In the genomic region with DNA sequence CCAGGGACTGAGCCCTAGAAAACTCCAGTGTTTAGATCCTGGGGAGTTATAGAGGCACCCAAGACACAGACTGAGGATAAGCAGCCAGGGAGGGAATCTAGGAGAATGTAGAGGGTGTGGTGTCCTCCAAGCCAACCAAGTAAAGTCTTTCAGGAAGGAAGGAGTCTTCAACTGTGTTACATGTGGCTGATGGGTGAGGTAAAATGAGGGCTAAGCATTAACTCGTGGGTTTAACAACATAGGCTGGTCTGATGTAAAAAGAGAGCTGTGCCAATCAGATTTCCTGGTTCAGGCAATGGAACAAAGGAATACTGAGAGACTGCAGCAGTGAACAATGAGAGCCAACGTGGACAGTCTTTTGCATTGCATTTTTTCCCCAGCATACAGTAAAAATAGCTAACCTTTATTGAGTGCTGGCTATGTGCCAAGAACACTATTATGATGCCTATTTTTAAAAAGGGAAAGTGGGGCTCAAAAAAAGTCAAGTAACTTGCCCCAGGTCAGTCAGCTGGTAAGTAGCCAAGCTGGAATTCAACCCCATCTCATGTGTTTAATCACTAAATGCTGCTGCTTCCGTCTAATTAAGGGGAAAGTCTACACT, we compare ENCODE assay signal across 27 cellular contexts. TPM values are rescaled to one million over a fixed set of nuclear protein-coding genes. Genes with fewer than 3 reads are reported as not detected.
DNase-seq lines count a peak whose midpoint lies in the region; ATAC-seq and TF ChIP-seq lines count a peak whose summit lies in the region.
"Had no signal": no experiment of that assay in that cellular context is flagged by ENCODE, and none has a peak within 500 bp of the region (broad histone marks: within the 10 kb centered on the region; RNA-seq: fewer than 3 reads in every experiment).

No MANE protein-coding gene starts in this region.

- POLR2A ChIA-PET in CD4-positive, alpha-beta T cell (lab: Charles Lee), result interaction anchor here (0.6 kb wide), 1 partner anchor 518 kb away, joined by 3 read pairs; no protein-coding TSS in a partner anchor

- intact Hi-C loops in CD4-positive, alpha-beta T cell (cut with DNase I, micrococcal nuclease), result no loop called here

- no peak overlapping the region for H3K27ac ChIP-seq in CD4-positive, alpha-beta T cell (ENCODE audit: low read depth, low read length)
- H3K27ac ChIP-seq: A549, breast epithelium, heart left ventricle, HL-60, left ventricle myocardium inferior, stomach, VCaP had no signal

- peaks cover 2% of the 10 kb centered on the region for H3K9me3 ChIP-seq in CD4-positive, alpha-beta T cell (ENCODE audit: control insufficient read depth, low read length)

- H3K4me3 Mint-ChIP-seq in CD4-positive, alpha-beta T cell, result no peak overlapping the region
- H3K4me3 Mint-ChIP-seq: activated CD4-positive, alpha-beta T cell treated with anti-CD3 and anti-CD28 coated beads, Interleukin-2, amount 10 ng/mL, durations not matched to agents 7 days and 5 days; natural killer cell; T-helper 1 cell treated with Interleukin-12 subunit alpha and Interleukin-12 subunit beta and Interleukin-4 antibody, amounts not matched to agents 30 μg/mL and 1 μg/mL, for 36 hours; type B pancreatic cell had no signal

- H3K9me3 Mint-ChIP-seq in CD4-positive, alpha-beta T cell, result no peaks in the 10 kb centered on the region
- H3K9me3 Mint-ChIP-seq: natural killer cell; T-helper 1 cell treated with Interleukin-12 subunit alpha and Interleukin-12 subunit beta and Interleukin-4 antibody, amounts not matched to agents 30 μg/mL and 1 μg/mL, for 36 hours; type B pancreatic cell had no signal

- H3K36me3 Mint-ChIP-seq in CD4-positive, alpha-beta T cell (ENCODE audit: low read depth), result no peaks in the 10 kb centered on the region
- H3K36me3 Mint-ChIP-seq: natural killer cell, type B pancreatic cell had no signal

- H3K27me3 ChIP-seq in CD4-positive, alpha-beta T cell (ENCODE audit: control insufficient read depth, insufficient read depth, low read length), result no peaks in the 10 kb centered on the region

- peaks cover 18% of the 10 kb centered on the region for H3K27me3 Mint-ChIP-seq in CD4-positive, alpha-beta T cell

- CTCF ChIA-PET in CD4-positive, alpha-beta T cell (lab: Charles Lee), result no interaction called here

- no peaks in the 10 kb centered on the region for H3K4me1 Mint-ChIP-seq in CD4-positive, alpha-beta T cell (ENCODE audit: low read depth)
- H3K4me1 Mint-ChIP-seq: activated CD4-positive, alpha-beta T cell treated with anti-CD3 and anti-CD28 coated beads, Interleukin-2, amount 10 ng/mL, durations not matched to agents 7 days and 5 days had no signal

- ATAC-seq in CD4-positive, alpha-beta T cell (ENCODE audit: poor library complexity), result no peak
- ATAC-seq in HG03108 (IDR thresholded peaks at IDR 0.05; ENCODE audit: unreplicated experiment), result no peak
- ATAC-seq: A549, HepG2, natural killer cell, right cardiac atrium had no signal

- H3K27ac Mint-ChIP-seq in CD4-positive, alpha-beta T cell, result no peak overlapping the region
- H3K27ac Mint-ChIP-seq: activated CD4-positive, alpha-beta T cell treated with anti-CD3 and anti-CD28 coated beads, Interleukin-2, amount 10 ng/mL, durations not matched to agents 7 days and 5 days; natural killer cell; T-helper 1 cell treated with Interleukin-12 subunit alpha and Interleukin-12 subunit beta and Interleukin-4 antibody, amounts not matched to agents 30 μg/mL and 1 μg/mL, for 36 hours; type B pancreatic cell had no signal

- DNase-seq in NCI-H345 (lab: John Stamatoyannopoulos, UW) (peak; percentile 3), NCI-H345 treated with DMSO at 0.1 percent for 48 hours (lab: John Stamatoyannopoulos, UW; ENCODE audit: unreplicated experiment) (no peak), NAMALWA (ENCODE audit: low spot score) (peak; percentile 13), cerebellar cortex (ENCODE audit: low spot score) (peak; percentile 34), renal cortical epithelial cell (ENCODE audit: low read depth) (peak; percentile 25), HCEC 1CT (no peak)
- no peak for DNase-seq in CD4-positive, alpha-beta T cell
- DNase-seq: activated CD4-positive, alpha-beta T cell treated with anti-CD3 and anti-CD28 coated beads, Interleukin-2, amount 10 ng/mL, durations not matched to agents 7 days and 5 days; activated effector memory CD4-positive, alpha-beta T cell treated with Interleukin-2 at 50 U/mL for 16 hours; C1 segment of cervical spinal cord; heart left ventricle; left ventricle myocardium inferior; natural killer cell; NCI-H1694 treated with DMSO at 0.1 percent for 48 hours; NCI-H446; NK-92 treated with Interleukin-12 subunit alpha and Interleukin-12 subunit beta, amount 100 ng/mL, for 24 hours; right cardiac atrium; SIG-M5; stomach had no signal

- no peak for TF ChIP-seq CTCF in CD4-positive, alpha-beta T cell (IDR thresholded peaks at IDR 0.05)

RNA-seq across cellular contexts. Expression of gene DLGAP3, which starts 31.1 kb away (rescaled TPM):
- total RNA-seq in renal cortical epithelial cell, result 0.05 TPM in 1 of 2 replicates, not detected in the other
- under 1 TPM; 0.34 to 0.44 TPM for total RNA-seq in CD4-positive, alpha-beta T cell

RNA-seq across cellular contexts. Expression of gene SMIM12, which starts 38.8 kb away (rescaled TPM):
- total RNA-seq in renal cortical epithelial cell, result 40.1 and 46.4 TPM in 2 replicates
- 10 to 100 TPM; 43.0 to 44.6 TPM for total RNA-seq in CD4-positive, alpha-beta T cell

Comparison
In these comparisons a context has a peak if more than half of its experiments do, and no peak if none do; other contexts are left out.
1. DNase-seq: peak in NCI-H345 (single experiment), NAMALWA (single experiment), cerebellar cortex (single experiment) and renal cortical epithelial cell (single experiment); none in NCI-H345 treated with DMSO at 0.1 percent for 48 hours (single experiment), CD4-positive, alpha-beta T cell (0 of 10) and HCEC 1CT (single experiment).